Comparison of ENCODE assay signal across 8 cellular contexts in genomic region chr7:15305002-15305600, GRCh38.
A peak's percentile ranks its signal among the peaks of the same experiment; 100 is the strongest.
DNase-seq lines count a peak whose midpoint lies in the region; ATAC-seq and TF ChIP-seq lines count a peak whose summit lies in the region.

No MANE protein-coding gene starts in this region.

- no peak overlapping the region for H3K27ac Mint-ChIP-seq in CD4-positive, alpha-beta T cell

- H3K4me3 Mint-ChIP-seq in CD4-positive, alpha-beta T cell: no peak overlapping the region

- H3K36me3 Mint-ChIP-seq in CD4-positive, alpha-beta T cell (ENCODE audit: low read depth): no peaks in the 10 kb centered on the region

- H3K9me3 ChIP-seq in Peyer's patch (no peaks in the 10 kb centered on the region), esophagus muscularis mucosa (no peaks in the 10 kb centered on the region)
- no peaks in the 10 kb centered on the region for H3K9me3 ChIP-seq in CD4-positive, alpha-beta T cell (ENCODE audit: control insufficient read depth, low read length)

- H3K4me3 ChIP-seq in BJ (ENCODE audit: low read depth, low read length) (no peak overlapping the region), Peyer's patch (no peak overlapping the region), esophagus muscularis mucosa (no peak overlapping the region)

- TF ChIP-seq EP300 in esophagus muscularis mucosa (IDR thresholded peaks at IDR 0.05): no peak

- CTCF ChIA-PET in BJ (lab: Yijun Ruan, JAX): interaction anchor here (0.6 to 1.5 kb wide), 3 partner anchors 19 to 416 kb away, joined by 3 to 6 read pairs (median 3); no protein-coding TSS in a partner anchor
- CTCF ChIA-PET in CD4-positive, alpha-beta T cell (lab: Charles Lee): no interaction called here

- H3K27me3 Mint-ChIP-seq in CD4-positive, alpha-beta T cell: no peaks in the 10 kb centered on the region

- H3K27ac ChIP-seq in Peyer's patch (no peak overlapping the region), esophagus muscularis mucosa (replicated peaks in 1 of 4) (no peak overlapping the region)
- H3K27ac ChIP-seq in CD4-positive, alpha-beta T cell (ENCODE audit: low read depth, low read length): no peak overlapping the region

- peak; percentile 66 for ATAC-seq in GM18519 (IDR thresholded peaks at IDR 0.05; ENCODE audit: low FRiP score, unreplicated experiment)
- ATAC-seq in CD4-positive, alpha-beta T cell (ENCODE audit: poor library complexity): no peak

- POLR2A ChIA-PET in BJ (lab: Charles Lee): no interaction called here
- POLR2A ChIA-PET in CD4-positive, alpha-beta T cell (lab: Charles Lee): no interaction called here

- H3K4me1 Mint-ChIP-seq in CD4-positive, alpha-beta T cell (ENCODE audit: low read depth): no peaks in the 10 kb centered on the region

- peak; percentile 82 for TF ChIP-seq CTCF in BJ (IDR thresholded peaks at IDR 0.05; ENCODE audit: insufficient read depth, low read depth, low read length)
- peak in 4 of 6 experiments; percentile 44 to 59 (median 56) for TF ChIP-seq CTCF in Peyer's patch (IDR thresholded peaks at IDR 0.05)
- TF ChIP-seq CTCF in esophagus muscularis mucosa (IDR thresholded peaks at IDR 0.05): peak; percentile 52 to 79 (median 59)
- TF ChIP-seq CTCF in CD4-positive, alpha-beta T cell (IDR thresholded peaks at IDR 0.05): no peak

- no peaks in the 10 kb centered on the region for H3K9me3 Mint-ChIP-seq in CD4-positive, alpha-beta T cell

- TF ChIP-seq POLR2A in Peyer's patch (IDR thresholded peaks at IDR 0.05) (no peak), esophagus muscularis mucosa (IDR thresholded peaks at IDR 0.05; ENCODE audit: low read depth) (no peak)

- H3K27me3 ChIP-seq in BJ (ENCODE audit: control insufficient read depth, insufficient read depth, low read length) (no peaks in the 10 kb centered on the region), Peyer's patch (no peaks in the 10 kb centered on the region), esophagus muscularis mucosa (no peaks in the 10 kb centered on the region)
- H3K27me3 ChIP-seq in CD4-positive, alpha-beta T cell (ENCODE audit: control insufficient read depth, insufficient read depth, low read length): no peaks in the 10 kb centered on the region

- intact Hi-C loops in esophagus muscularis mucosa (cut with DNase I): loop anchor here (5.0 to 10.0 kb wide), 3 partner anchors 380 to 772 kb away; partner anchors contain the start of gene MEOX2
- intact Hi-C loops in CD4-positive, alpha-beta T cell (cut with DNase I, micrococcal nuclease): no loop called here

- whole genome bisulfite sequencing in esophagus muscularis mucosa: 85% methylated on average over 2 of the region's 2 CpGs

- H3K4me1 ChIP-seq in Peyer's patch (no peaks in the 10 kb centered on the region), esophagus muscularis mucosa (peaks cover 0 to 12% (median 7%) of the 10 kb centered on the region in 4 donors)

- H3K36me3 ChIP-seq in BJ (ENCODE audit: control insufficient read depth, insufficient read depth, low read length) (no peaks in the 10 kb centered on the region), Peyer's patch (no peaks in the 10 kb centered on the region), esophagus muscularis mucosa (no peaks in the 10 kb centered on the region)

- DNase-seq in BJ (ENCODE audit: low read depth) (no peak), HPDE6-E6E7 (ENCODE audit: extremely low spot score) (peak; percentile 11), Peyer's patch (peak in 1 of 3 donors; percentile 63), esophagus muscularis mucosa (ENCODE audit: extremely low spot score) (no peak), non-pigmented ciliary epithelial cell (ENCODE audit: low read depth) (peak; percentile 5)
- no peak for DNase-seq in CD4-positive, alpha-beta T cell
- no peak for DNase-seq in stimulated activated CD4-positive, alpha-beta T cell treated with anti-CD3 and anti-CD28 coated beads, Interleukin-1b, Interleukin-23, amount 100 ng/mL, for 48 hours

Comparison
In these comparisons a context has a peak if more than half of its experiments do, and no peak if none do; other contexts are left out.
1. DNase-seq: peak in HPDE6-E6E7 (single experiment) and non-pigmented ciliary epithelial cell (single experiment); none in BJ (single experiment), esophagus muscularis mucosa (single experiment), CD4-positive, alpha-beta T cell (0 of 10) and stimulated activated CD4-positive, alpha-beta T cell treated with anti-CD3 and anti-CD28 coated beads, Interleukin-1b, Interleukin-23, amount 100 ng/mL, for 48 hours (single experiment).